17 cellular contexts compared by ENCODE assay signal in the genomic region with DNA sequence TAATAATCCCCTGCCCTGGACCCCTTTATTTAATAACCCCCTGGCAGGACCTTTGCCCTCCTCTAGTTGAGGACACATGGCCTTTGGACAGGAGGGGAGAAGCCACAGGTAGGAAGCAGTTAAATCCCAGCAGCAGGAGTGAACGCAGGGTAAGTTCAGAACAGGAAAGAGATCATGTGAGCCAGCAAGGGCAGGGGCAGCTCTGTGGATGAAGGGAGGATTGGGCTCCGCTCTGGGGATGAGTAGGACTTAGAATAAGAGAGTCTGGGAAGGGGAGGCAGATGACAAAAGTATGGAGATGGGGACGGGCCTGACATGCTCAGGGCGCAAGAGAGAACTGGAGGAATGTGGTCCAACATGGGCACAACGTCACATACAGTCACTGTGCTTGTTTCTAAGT.
DNase-seq lines count a peak whose midpoint lies in the region; ATAC-seq, FAIRE-seq and TF ChIP-seq lines count a peak whose summit lies in the region.
"Had no signal": no experiment of that assay in that cellular context is flagged by ENCODE, and none has a peak within 500 bp of the region (broad histone marks: within the 10 kb centered on the region; RNA-seq: fewer than 3 reads in every experiment).

No MANE protein-coding gene starts in this region.

- no peak overlapping the region for H3K23ac ChIP-seq in H1 (ENCODE audit: insufficient read length)

- H3K27ac ChIP-seq in HepG2 (ENCODE audit: extremely low read length, insufficient read depth, low read length) (no peak overlapping the region), right lobe of liver (no peak overlapping the region), H1 (ENCODE audit: low read depth, low read length) (peak overlapping the region; percentile 21; the same call in 1 of the 2 replicates), neural cell (ENCODE audit: low read length) (peak overlapping the region; percentile 28)

- peak overlapping the region; percentile 86 for H3K18ac ChIP-seq in H1 (ENCODE audit: extremely low read depth, low read length)

- H3K9me2 ChIP-seq in neural cell (ENCODE audit: insufficient read depth, low read length), result no peaks in the 10 kb centered on the region
- H3K9me2 ChIP-seq: SK-N-SH had no signal

- intact Hi-C loops in HepG2 (cut with micrococcal nuclease; ENCODE audit: unreplicated experiment), result no loop called here
- intact Hi-C loops in right lobe of liver (cut with DNase I), result no loop called here

- no peak overlapping the region for H3K4me3 ChIP-seq in HepG2 (replicated peaks in 1 of 3; ENCODE audit: insufficient read depth in 1 of 3, low read depth in 2 of 3, low read length in 3 of 3)
- H3K4me3 ChIP-seq in right lobe of liver, result no peak overlapping the region
- H3K4me3 ChIP-seq in H1 (ENCODE audit: extremely low read depth in 1 of 4, insufficient read depth in 2 of 4, low read depth in 3 of 4, low read length in 4 of 4), result peak overlapping the region in 1 of 4 experiments; percentile 46; a peak in 2 of 8 replicates
- H3K4me3 ChIP-seq in neural cell (ENCODE audit: low read length), result peak overlapping the region; percentile 24

- in situ Hi-C loops in HepG2 (cut with HindIII; ENCODE audit: extremely low pct_ligation_motif_present, low pct_unique_long_range_greater_than_20kb), result no loop called here

- H4K5ac ChIP-seq in H1 (ENCODE audit: insufficient read length, low read depth, low read length), result peak overlapping the region; percentile 70

- H2BK120ac ChIP-seq in H1 (replicated peaks; ENCODE audit: low read depth, low read length), result peak overlapping the region; percentile 49

- TF ChIP-seq RAD21 in HepG2 (CRISPR knock-in tag; IDR thresholded peaks at IDR 0.05) (no peak), H1 (IDR thresholded peaks at IDR 0.05 in 1 of 2, conservative IDR thresholded peaks at IDR 0.05 in 1 of 2; ENCODE audit: low read depth in 2 of 2, low read length in 2 of 2) (no peak), neural cell (conservative IDR thresholded peaks at IDR 0.05) (no peak)

- no peaks in the 10 kb centered on the region for H4K20me1 ChIP-seq in HepG2 (ENCODE audit: insufficient read depth, low read length)
- H4K20me1 ChIP-seq in H1 (replicated peaks in 1 of 2; ENCODE audit: control insufficient read depth in 1 of 2, insufficient read depth in 2 of 2, low read length in 2 of 2), result no peaks in the 10 kb centered on the region
- no peaks in the 10 kb centered on the region for H4K20me1 ChIP-seq in neural cell (ENCODE audit: insufficient read depth)

- H3K4me3 Mint-ChIP-seq in stimulated activated naive CD8-positive, alpha-beta T cell treated with anti-CD3 and anti-CD28 coated beads, Interleukin-15, amount 100 ng/mL, for 72 hours, result no peak overlapping the region
- H3K4me3 Mint-ChIP-seq: CD4-positive, alpha-beta memory T cell; T-cell had no signal

- H2BK20ac ChIP-seq in H1 (ENCODE audit: low read length), result peak overlapping the region; percentile 37

- H3K9me3 ChIP-seq in HepG2 (ENCODE audit: low read length) (no peaks in the 10 kb centered on the region), right lobe of liver (no peaks in the 10 kb centered on the region), H1 (ENCODE audit: insufficient read depth in 2 of 2, low read depth in 1 of 2, low read length in 1 of 2) (no peaks in the 10 kb centered on the region), neural cell (ENCODE audit: low read length) (no peaks in the 10 kb centered on the region)
- H3K9me3 ChIP-seq: SK-N-SH had no signal

- no peak overlapping the region for H3K9ac ChIP-seq in HepG2 (ENCODE audit: insufficient read depth, low read depth, low read length)
- H3K9ac ChIP-seq in H1 (replicated peaks in 1 of 4; ENCODE audit: extremely low read depth in 1 of 4, low read depth in 3 of 4, low read length in 3 of 4), result peak overlapping the region in 2 of 4 experiments; percentile 34 to 52; a peak in 1 of 7 replicates
- H3K9ac ChIP-seq in neural cell (ENCODE audit: low read length), result no peak overlapping the region
- H3K9ac ChIP-seq: SK-N-SH had no signal

- ATAC-seq in HepG2 (peak; percentile 45; the same call in 2 of the 3 replicates), right lobe of liver (no peak), HG02973 (IDR thresholded peaks at IDR 0.05; ENCODE audit: unreplicated experiment) (no peak), HG03196 (IDR thresholded peaks at IDR 0.05; ENCODE audit: unreplicated experiment) (no peak)
- ATAC-seq in stimulated activated naive CD8-positive, alpha-beta T cell treated with anti-CD3 and anti-CD28 coated beads, Interleukin-15, amount 100 ng/mL, for 72 hours, result no peak
- ATAC-seq: T-cell had no signal

- H3K4me2 ChIP-seq in HepG2 (ENCODE audit: low read depth, low read length) (no peak overlapping the region), H1 (ENCODE audit: insufficient read depth in 1 of 2, low read depth in 2 of 2, low read length in 2 of 2) (peak overlapping the region; percentile 32 to 65), neural cell (ENCODE audit: low read length) (no peak overlapping the region)
- H3K4me2 ChIP-seq: SK-N-SH had no signal

- no peaks in the 10 kb centered on the region; a peak in 1 of 5 replicates for H3K27me3 ChIP-seq in HepG2 (ENCODE audit: control insufficient read depth in 1 of 2, insufficient read depth in 2 of 2, low read length in 2 of 2)
- no peaks in the 10 kb centered on the region for H3K27me3 ChIP-seq in right lobe of liver
- H3K27me3 ChIP-seq in H1 (replicated peaks in 1 of 4; ENCODE audit: control insufficient read depth in 3 of 4, extremely low read depth in 1 of 4, insufficient read depth in 3 of 4, low read length in 3 of 4), result no peaks in the 10 kb centered on the region
- no peaks in the 10 kb centered on the region for H3K27me3 ChIP-seq in neural cell (ENCODE audit: insufficient read depth, low read depth, low read length)

- TF ChIP-seq POLR2A in HepG2 (IDR thresholded peaks at IDR 0.05; ENCODE audit: insufficient read depth in 1 of 2, low read depth in 2 of 2, low read length in 2 of 2), result no peak
- TF ChIP-seq POLR2A in right lobe of liver (IDR thresholded peaks at IDR 0.05), result no peak
- no peak for TF ChIP-seq POLR2A in H1 (IDR thresholded peaks at IDR 0.05; ENCODE audit: control extremely low read depth in 1 of 2, low read depth in 2 of 2, low read length in 2 of 2)

- no peak overlapping the region for H3K14ac ChIP-seq in H1 (ENCODE audit: insufficient read length)

- peaks cover 2% of the 10 kb centered on the region; the same call in 1 of the 2 replicates for H3K23me2 ChIP-seq in H1 (ENCODE audit: low read depth, low read length)

- H3K27ac Mint-ChIP-seq in stimulated activated naive CD8-positive, alpha-beta T cell treated with anti-CD3 and anti-CD28 coated beads, Interleukin-15, amount 100 ng/mL, for 72 hours, result no peak overlapping the region
- H3K27ac Mint-ChIP-seq: CD4-positive, alpha-beta memory T cell; T-cell had no signal

- TF ChIP-seq EP300 in HepG2 (IDR thresholded peaks at IDR 0.05; ENCODE audit: low read depth in 2 of 2, low read length in 2 of 2), result no peak
- no peak for TF ChIP-seq EP300 in HepG2 (CRISPR knock-in tag; IDR thresholded peaks at IDR 0.05; ENCODE audit: borderline replicate concordance)
- no peak for TF ChIP-seq EP300 in H1 (IDR thresholded peaks at IDR 0.05; ENCODE audit: borderline replicate concordance in 1 of 2, low read depth in 2 of 2, low read length in 2 of 2)
- no peak for TF ChIP-seq EP300 in neural cell (conservative IDR thresholded peaks at IDR 0.05; ENCODE audit: poor library complexity, severe bottlenecking)

- H3K9me3 Mint-ChIP-seq in stimulated activated naive CD8-positive, alpha-beta T cell treated with anti-CD3 and anti-CD28 coated beads, Interleukin-15, amount 100 ng/mL, for 72 hours, result no peaks in the 10 kb centered on the region

- no peak overlapping the region for H4K8ac ChIP-seq in H1 (ENCODE audit: extremely low read depth, insufficient read depth, low read length)

- WGBS in HepG2 (ENCODE audit: low lambda C conversion rate), result 16% methylated on average over 5 of the region's 5 CpGs
- WGBS in right lobe of liver (ENCODE audit: insufficient coverage, low coverage, low lambda C conversion rate, missing lambda C conversion rate), result 64% methylated on average over 5 of the region's 5 CpGs
- WGBS in H1 (ENCODE audit: extremely low coverage in 1 of 2, insufficient coverage in 1 of 2, insufficient read length in 1 of 2, insufficient replicate concordance in 2 of 2, low coverage in 1 of 2, low lambda C conversion rate in 2 of 2, missing lambda C conversion rate in 1 of 2), 2 experiments, result 33% methylated on average over 5 of the region's 5 CpGs; no CpG with 5 or more reads in 1 of the 2 experiments

- FAIRE-seq in HepG2 (lab: Jason Lieb, UNC) (no peak), H1 (lab: Jason Lieb, UNC) (no peak)

- no peaks in the 10 kb centered on the region for H3K79me1 ChIP-seq in H1 (ENCODE audit: low read depth, low read length)

- H3K4me1 Mint-ChIP-seq in stimulated activated naive CD8-positive, alpha-beta T cell treated with anti-CD3 and anti-CD28 coated beads, Interleukin-15, amount 100 ng/mL, for 72 hours, result no peaks in the 10 kb centered on the region
- H3K4me1 Mint-ChIP-seq: CD4-positive, alpha-beta memory T cell; T-cell had no signal

- H3K79me2 ChIP-seq in HepG2 (ENCODE audit: insufficient read depth, low read length) (no peaks in the 10 kb centered on the region), H1 (ENCODE audit: control insufficient read depth in 1 of 2, insufficient read depth in 2 of 2, low read length in 2 of 2) (no peaks in the 10 kb centered on the region), neural cell (replicated peaks; ENCODE audit: insufficient read depth, low read length) (no peaks in the 10 kb centered on the region)

- BruUV-seq in HepG2 (replicated peaks; lab: Mats Ljungman, UMichigan), result no TSS peak

- no peak overlapping the region for H2AK5ac ChIP-seq in H1 (ENCODE audit: low read depth, low read length)

- DNase-seq in HepG2 (ENCODE audit: low spot score) (no peak), right lobe of liver (no peak), H1 (ENCODE audit: low read depth in 1 of 2, low spot score in 2 of 2) (peak in 1 of 2 experiments; percentile 51), NCI-H226 (no peak)
- no peak for DNase-seq in stimulated activated naive CD8-positive, alpha-beta T cell treated with anti-CD3 and anti-CD28 coated beads, Interleukin-15, amount 100 ng/mL, for 72 hours
- DNase-seq: 8988T; CD4-positive, alpha-beta memory T cell; KBM-7; NCI-H1436; NCI-H2029; NCI-H526; SHP77; SK-N-SH; T-cell had no signal

- H4K91ac ChIP-seq in H1 (replicated peaks; ENCODE audit: insufficient read length, low read length), result peak overlapping the region; percentile 13

- H3K36me3 ChIP-seq in HepG2 (replicated peaks in 1 of 2; ENCODE audit: control insufficient read depth in 1 of 2, insufficient read depth in 2 of 2, low read length in 2 of 2) (no peaks in the 10 kb centered on the region), right lobe of liver (no peaks in the 10 kb centered on the region), H1 (ENCODE audit: control insufficient read depth in 2 of 4, insufficient read depth in 4 of 4, low read length in 3 of 4) (no peaks in the 10 kb centered on the region), neural cell (ENCODE audit: insufficient read depth, low read length) (no peaks in the 10 kb centered on the region)

- H3K27me3 Mint-ChIP-seq in stimulated activated naive CD8-positive, alpha-beta T cell treated with anti-CD3 and anti-CD28 coated beads, Interleukin-15, amount 100 ng/mL, for 72 hours, result peaks cover 9% of the 10 kb centered on the region

- H2BK5ac ChIP-seq in H1 (ENCODE audit: low read depth, low read length), result peak overlapping the region; percentile 96

- POLR2A ChIA-PET in HepG2 (lab: Yijun Ruan, JAX) (no interaction called here), H1 (lab: Charles Lee; ENCODE audit: partially characterized antibody) (interaction anchor here (0.9 to 2.4 kb wide), 2 partner anchors 52 to 55 kb away, joined by 3 to 7 read pairs; no protein-coding TSS in a partner anchor)

- no peak overlapping the region for H2BK15ac ChIP-seq in H1 (ENCODE audit: low read length)

- peak overlapping the region; percentile 96 for H2BK12ac ChIP-seq in H1 (ENCODE audit: low read depth, low read length)

- H3K56ac ChIP-seq in H1 (replicated peaks; ENCODE audit: insufficient read length, low read depth, low read length), result no peak overlapping the region

- TF ChIP-seq CTCF in HepG2 (CRISPR knock-in tag; IDR thresholded peaks at IDR 0.05), result no peak
- TF ChIP-seq CTCF in right lobe of liver (IDR thresholded peaks at IDR 0.05), result no peak
- TF ChIP-seq CTCF in H1 (IDR thresholded peaks at IDR 0.05; ENCODE audit: control extremely low read depth in 1 of 3, insufficient read depth in 1 of 3, low read depth in 1 of 3, low read length in 3 of 3), result no peak
- no peak for TF ChIP-seq CTCF in neural cell (IDR thresholded peaks at IDR 0.05; ENCODE audit: poor library complexity, severe bottlenecking)

- CTCF ChIA-PET in HepG2 (lab: Yijun Ruan, JAX; ENCODE audit: low intra/inter-chr PET ratio, low total read pairs), result no interaction called here
- CTCF ChIA-PET in H1 (lab: Charles Lee; ENCODE audit: partially characterized antibody), result interaction anchor here (0.8 to 1.4 kb wide), 3 partner anchors 11 to 54 kb away, joined by 3 to 5 read pairs (median 3); no protein-coding TSS in a partner anchor

- H2AFZ ChIP-seq in HepG2 (ENCODE audit: low read length), result no peak overlapping the region
- no peak overlapping the region for H2AFZ ChIP-seq in H1 (ENCODE audit: low read length)
- H2AFZ ChIP-seq in neural cell (ENCODE audit: low read depth, low read length), result no peak overlapping the region

- H3K4me1 ChIP-seq in HepG2 (ENCODE audit: insufficient read depth, low read length), result 0 out of 2 replicates have a peak, but pooled peaks cover 4% of the 10 kb centered on the region
- no peaks in the 10 kb centered on the region for H3K4me1 ChIP-seq in right lobe of liver
- peaks cover 6 to 19% (median 19%) of the 10 kb centered on the region in 4 experiments for H3K4me1 ChIP-seq in H1 (replicated peaks in 1 of 4; ENCODE audit: control insufficient read depth in 3 of 4, insufficient read depth in 4 of 4, low read length in 3 of 4)

- H3F3A ChIP-seq in neural cell (ENCODE audit: insufficient read depth, low read length, poor library complexity, severe bottlenecking), result no peaks in the 10 kb centered on the region

- H3K4ac ChIP-seq in H1 (replicated peaks; ENCODE audit: insufficient read length, low read depth, low read length), result no peak overlapping the region

Comparison
In these comparisons a context has a peak if more than half of its experiments do, and no peak if none do; other contexts are left out.
1. H3K27ac ChIP-seq: peak in H1 (single experiment) and neural cell (single experiment); none in HepG2 (single experiment) and right lobe of liver (0 of 3).
2. H3K4me2 ChIP-seq: peak in H1 (2 of 2); none in HepG2 (single experiment) and neural cell (single experiment).